ENCODE assay signal across 8 cellular contexts in genomic region chr16:11852092-11852809, GRCh38. TPM values are rescaled to one million over a fixed set of nuclear protein-coding genes. Genes with fewer than 3 reads are reported as not detected.
DNase-seq lines count a peak whose midpoint lies in the region; ATAC-seq and TF ChIP-seq lines count a peak whose summit lies in the region.

No MANE protein-coding gene starts in this region.

- no peaks in the 10 kb centered on the region for H3K9me3 Mint-ChIP-seq in Caco-2 (ENCODE audit: unreplicated experiment)

- H3F3A ChIP-seq in MM.1S (ENCODE audit: insufficient read depth, low read length): peaks cover 4% of the 10 kb centered on the region; the same call in 1 of the 2 replicates

- H3K4me1 Mint-ChIP-seq in Caco-2 (ENCODE audit: low read depth, unreplicated experiment): peaks cover 8% of the 10 kb centered on the region

- no peak for TF ChIP-seq CTCF in Caco-2 (IDR thresholded peaks at IDR 0.05; ENCODE audit: insufficient read depth in 1 of 2, low read depth in 1 of 2, low read length in 1 of 2, severe bottlenecking in 1 of 2, unreplicated experiment in 1 of 2)
- TF ChIP-seq CTCF in MM.1S (IDR thresholded peaks at IDR 0.05; ENCODE audit: low read length): no peak

- no TSS peak for BruUV-seq in Caco-2 (replicated peaks; lab: Mats Ljungman, UMichigan)

- peak overlapping the region; percentile 88 for H2AFZ ChIP-seq in MM.1S (ENCODE audit: low read length)

- H3K36me3 ChIP-seq in Caco-2 (ENCODE audit: control insufficient read depth, insufficient read depth, low read length) (peaks cover 3% of the 10 kb centered on the region), MM.1S (replicated peaks; ENCODE audit: insufficient read depth, low read length) (peaks cover 7% of the 10 kb centered on the region), muscle layer of duodenum (ENCODE audit: control insufficient read depth in 1 of 2, insufficient read depth in 2 of 2, low read length in 2 of 2) (peaks cover 14 to 17% of the 10 kb centered on the region in 2 donors)

- peak overlapping the region; percentile 91 for H3K27ac Mint-ChIP-seq in Caco-2 (ENCODE audit: unreplicated experiment)

- H3K9me3 ChIP-seq in Caco-2 (no peaks in the 10 kb centered on the region), MM.1S (replicated peaks; ENCODE audit: insufficient read depth, low read length) (no peaks in the 10 kb centered on the region), muscle layer of duodenum (ENCODE audit: control insufficient read depth in 1 of 2, low read length in 2 of 2) (no peaks in the 10 kb centered on the region)

- POLR2A ChIA-PET in Caco-2 (lab: Charles Lee): interaction anchor here (0.5 to 0.7 kb wide), 2 partner anchors 28 to 63 kb away, joined by 3 to 7 read pairs; partner anchors contain the start of gene GSPT1

- H3K4me3 Mint-ChIP-seq in Caco-2 (ENCODE audit: unreplicated experiment): peak overlapping the region; percentile 94

- DNase-seq in Caco-2 (peak; percentile 35 to 50), MM.1S (no peak), NCI-H2081 treated with DMSO at 0.1 percent for 48 hours (lab: John Stamatoyannopoulos, UW) (no peak), anterior cingulate cortex (lab: John Stamatoyannopoulos, UW) (no peak), AG08395 (ENCODE audit: low spot score) (no peak)

- H3K9me2 ChIP-seq in MM.1S (replicated peaks; ENCODE audit: insufficient read depth, low read length): no peaks in the 10 kb centered on the region

- intact Hi-C loops in Caco-2 (cut with micrococcal nuclease; ENCODE audit: unreplicated experiment): loop anchor here (5.0 kb wide), 1 partner anchor 110 kb away; the partner anchor contains the start of gene TXNDC11

- H3K27me3 Mint-ChIP-seq in Caco-2 (ENCODE audit: insufficient read depth, unreplicated experiment): no peaks in the 10 kb centered on the region

- peak overlapping the region; percentile 72 for H3K4me2 ChIP-seq in MM.1S (ENCODE audit: low read depth, low read length)

- H3K79me2 ChIP-seq in MM.1S (ENCODE audit: low read length): peaks cover 96% of the 10 kb centered on the region

- CTCF ChIA-PET in Caco-2 (lab: Charles Lee): no interaction called here

- H3K4me3 ChIP-seq in Caco-2 (ENCODE audit: low read depth, low read length): peak overlapping the region; percentile 83
- H3K4me3 ChIP-seq in MM.1S (ENCODE audit: low read length): peak overlapping the region; percentile 84
- H3K4me3 ChIP-seq in muscle layer of duodenum (ENCODE audit: low read depth in 1 of 2, low read length in 2 of 2): peak overlapping the region; percentile 88 to 93

- H3K4me1 ChIP-seq in Caco-2 (0 out of 2 replicates have a peak, but pooled peaks cover 4% of the 10 kb centered on the region), MM.1S (ENCODE audit: low read length) (peaks cover 8% of the 10 kb centered on the region), muscle layer of duodenum (ENCODE audit: control insufficient read depth in 1 of 2, insufficient read depth in 2 of 2, low read length in 2 of 2) (peaks cover 3 to 33% of the 10 kb centered on the region in 2 donors)

- H3K36me3 Mint-ChIP-seq in Caco-2 (ENCODE audit: insufficient read depth, unreplicated experiment): peaks cover 45% of the 10 kb centered on the region

- H3K27ac ChIP-seq in MM.1S (ENCODE audit: low read length): peak overlapping the region; percentile 73
- peak overlapping the region; percentile 54 for H3K27ac ChIP-seq in cingulate gyrus (ENCODE audit: low read depth, low read length)
- peak overlapping the region; percentile 90 for H3K27ac ChIP-seq in muscle layer of duodenum (ENCODE audit: low read length)

- ATAC-seq in HG02852 (IDR thresholded peaks at IDR 0.05; ENCODE audit: unreplicated experiment): no peak

- H3K27me3 ChIP-seq in Caco-2 (replicated peaks; ENCODE audit: control insufficient read depth, insufficient read depth, low read length) (no peaks in the 10 kb centered on the region), MM.1S (replicated peaks; ENCODE audit: insufficient read depth, low read length) (no peaks in the 10 kb centered on the region), muscle layer of duodenum (ENCODE audit: low read depth, low read length) (no peaks in the 10 kb centered on the region)

- H4K20me1 ChIP-seq in MM.1S (ENCODE audit: insufficient read depth, low read length): peaks cover 15% of the 10 kb centered on the region

- peak overlapping the region; percentile 94 for H3K9ac ChIP-seq in MM.1S (ENCODE audit: low read length)

RNA-seq across cellular contexts. Expression of gene RSL1D1, which starts 0.9 kb away (rescaled TPM):
- total RNA-seq in Caco-2 (2022): 216 and 227 TPM in 2 replicates

RNA-seq across cellular contexts. Expression of gene ZC3H7A, which starts 55.2 kb away (rescaled TPM):
- total RNA-seq in Caco-2 (2022): 42.0 TPM in 2 replicates

Comparison
In these comparisons a context has a peak if more than half of its experiments do, and no peak if none do; other contexts are left out.
1. DNase-seq: peak in Caco-2 (2 of 2); none in MM.1S (single experiment), NCI-H2081 treated with DMSO at 0.1 percent for 48 hours (single experiment), anterior cingulate cortex (0 of 58) and AG08395 (single experiment).
2. Peak in every context shown above with its lines, with median percentiles within 50 percentile points of each other: H3K4me3 ChIP-seq and H3K27ac ChIP-seq.